ENCODE assay signal across 10 cellular contexts in the genomic region with DNA sequence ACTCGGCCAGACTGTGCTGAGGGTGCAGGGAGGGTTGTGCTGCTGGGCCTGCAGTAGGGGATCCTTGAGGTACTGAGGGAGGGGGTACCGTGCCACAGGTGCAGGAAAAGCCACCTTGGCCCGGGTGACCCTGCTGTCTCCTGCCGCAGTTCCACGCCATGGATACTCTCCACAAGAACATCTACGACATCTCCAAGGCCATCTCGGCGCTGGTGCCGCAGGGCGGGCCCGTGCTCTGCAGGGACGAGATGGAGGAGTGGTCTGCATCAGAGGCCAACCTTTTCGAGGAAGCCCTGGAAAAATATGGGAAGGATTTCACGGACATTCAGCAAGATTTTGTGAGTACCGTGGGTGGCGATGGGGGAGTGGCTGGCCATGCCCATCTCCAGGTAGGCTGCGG.
"Had no signal": no experiment of that assay in that cellular context is flagged by ENCODE, and none has a peak within 500 bp of the region (broad histone marks: within the 10 kb centered on the region; RNA-seq: fewer than 3 reads in every experiment).

No MANE protein-coding gene starts in this region.

- H3K4me3 ChIP-seq: GM23248 had no signal

- H3K4me3 Mint-ChIP-seq: H9, HFFc6, IgD-negative memory B cell had no signal

- FAIRE-seq: H54, HTR-8/SVneo had no signal

- DNase-seq: GM23248, GOT3, H9, HCEC 1CT, HFFc6, KBM-7 had no signal

- H3K9me3 Mint-ChIP-seq: H9, HFFc6, IgD-negative memory B cell had no signal

- H3K4me1 Mint-ChIP-seq: IgD-negative memory B cell had no signal

- H3K27me3 Mint-ChIP-seq: IgD-negative memory B cell had no signal

- H3K27ac Mint-ChIP-seq: HFFc6, IgD-negative memory B cell had no signal

- H2AFZ ChIP-seq: GM23248 had no signal

- H3K9ac ChIP-seq: GM23248, KMS-11 had no signal

- H3K4me2 ChIP-seq: KMS-11 had no signal

- H3K27ac ChIP-seq: GM23248, KMS-11 had no signal
